20 cellular contexts compared by ENCODE assay signal in genomic region chr12:64749466-64750202, GRCh38.
"Had no signal": no experiment of that assay in that cellular context is flagged by ENCODE, and none has a peak within 500 bp of the region (broad histone marks: within the 10 kb centered on the region; RNA-seq: fewer than 3 reads in every experiment).

No MANE protein-coding gene starts in this region.

- DNase-seq: activated CD4-positive, alpha-beta T cell treated with anti-CD3 and anti-CD28 coated beads for 1 hour; activated CD4-positive, alpha-beta T cell treated with anti-CD3 and anti-CD28 coated beads, Interleukin-2, amount 50 U/mL, for 4 hours; activated CD8-positive, alpha-beta memory T cell treated with anti-CD3 and anti-CD28 coated beads, Interleukin-2, amount 10 ng/mL, durations not matched to agents 7 days and 5 days; activated effector memory CD4-positive, alpha-beta T cell treated with anti-CD3 and anti-CD28 coated beads, Interleukin-2, amount 50 U/mL, for 16 hours; activated T-cell treated with anti-CD3 and anti-CD28 coated beads, Interleukin-2, amount 50 U/mL, for 1 hour; colonic mucosa; esophagus squamous epithelium; islet precursor cell; mucosa of descending colon; naive thymus-derived CD8-positive, alpha-beta T cell; stimulated activated CD4-positive, alpha-beta T cell treated with anti-CD3 and anti-CD28 coated beads, Interleukin-12 subunit alpha, Interleukin-12 subunit beta, amount 100 ng/mL, for 4 hours; stimulated activated CD4-positive, alpha-beta T cell treated with anti-CD3 and anti-CD28 coated beads, Interleukin-2, amount 100 ng/mL, for 24 hours; T1000 had no signal

- H3K4me3 ChIP-seq: colonic mucosa, esophagus squamous epithelium, hepatocyte, mucosa of descending colon, thoracic aorta had no signal

- ATAC-seq: activated CD8-positive, alpha-beta memory T cell treated with anti-CD3 and anti-CD28 coated beads, Interleukin-2, amount 10 ng/mL, durations not matched to agents 7 days and 5 days; mucosa of descending colon; naive thymus-derived CD8-positive, alpha-beta T cell; stimulated activated effector memory CD8-positive, alpha-beta T cell treated with anti-CD3 and anti-CD28 coated beads, Interleukin-12 subunit alpha, Interleukin-12 subunit beta, amount 100 ng/mL, for 72 hours had no signal

- H3K9me3 Mint-ChIP-seq: activated naive CD4-positive, alpha-beta T cell treated with anti-CD3 and anti-CD28 coated beads, Interleukin-2, amount 50 U/mL, for 24 hours; memory B cell; naive thymus-derived CD8-positive, alpha-beta T cell; stimulated activated effector memory CD8-positive, alpha-beta T cell treated with anti-CD3 and anti-CD28 coated beads, Interleukin-12 subunit alpha, Interleukin-12 subunit beta, amount 100 ng/mL, for 72 hours had no signal

- H3K27me3 Mint-ChIP-seq: activated CD8-positive, alpha-beta memory T cell treated with anti-CD3 and anti-CD28 coated beads, Interleukin-2, amount 10 ng/mL, durations not matched to agents 7 days and 5 days; activated naive CD4-positive, alpha-beta T cell treated with anti-CD3 and anti-CD28 coated beads, Interleukin-2, amount 50 U/mL, for 24 hours; memory B cell; naive thymus-derived CD8-positive, alpha-beta T cell had no signal

- H3K9me3 ChIP-seq: colonic mucosa, esophagus squamous epithelium, mucosa of descending colon, thoracic aorta had no signal

- H3K4me3 Mint-ChIP-seq: activated CD8-positive, alpha-beta memory T cell treated with anti-CD3 and anti-CD28 coated beads, Interleukin-2, amount 10 ng/mL, durations not matched to agents 7 days and 5 days; activated naive CD4-positive, alpha-beta T cell treated with anti-CD3 and anti-CD28 coated beads, Interleukin-2, amount 50 U/mL, for 24 hours; memory B cell; stimulated activated effector memory CD8-positive, alpha-beta T cell treated with anti-CD3 and anti-CD28 coated beads, Interleukin-12 subunit alpha, Interleukin-12 subunit beta, amount 100 ng/mL, for 72 hours had no signal

- H3K4me1 ChIP-seq: colonic mucosa had no signal

- H3K27ac ChIP-seq: colonic mucosa, esophagus squamous epithelium, hepatocyte, thoracic aorta, VCaP had no signal

- H3K27ac Mint-ChIP-seq: activated CD8-positive, alpha-beta memory T cell treated with anti-CD3 and anti-CD28 coated beads, Interleukin-2, amount 10 ng/mL, durations not matched to agents 7 days and 5 days; activated naive CD4-positive, alpha-beta T cell treated with anti-CD3 and anti-CD28 coated beads, Interleukin-2, amount 50 U/mL, for 24 hours; memory B cell; stimulated activated effector memory CD8-positive, alpha-beta T cell treated with anti-CD3 and anti-CD28 coated beads, Interleukin-12 subunit alpha, Interleukin-12 subunit beta, amount 100 ng/mL, for 72 hours had no signal

- FAIRE-seq: endothelial cell of umbilical vein had no signal

- H3K27me3 ChIP-seq: colonic mucosa, esophagus squamous epithelium, hepatocyte had no signal
